7 cellular contexts compared by ENCODE assay signal in the genomic region with DNA sequence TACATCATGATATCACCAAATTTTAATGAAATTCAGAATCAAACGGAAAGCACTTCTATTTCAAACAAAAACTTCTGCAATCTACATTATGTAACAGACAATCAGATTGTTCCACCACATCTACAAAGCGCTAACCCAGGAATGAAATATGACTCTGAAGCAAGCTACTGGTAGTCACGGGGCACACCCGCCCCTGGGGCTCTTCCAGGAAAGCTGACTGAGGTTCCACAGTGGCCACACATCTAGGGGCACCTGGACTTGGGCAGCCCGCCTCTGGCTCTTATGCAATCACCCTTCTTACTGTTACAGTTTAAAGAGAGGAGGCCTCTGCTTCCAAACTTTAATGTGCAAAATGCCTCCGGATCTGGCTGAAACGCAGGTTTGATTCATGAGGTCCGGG. TPM values are rescaled to one million over a fixed set of nuclear protein-coding genes. Genes with fewer than 3 reads are reported as not detected.
DNase-seq lines count a peak whose midpoint lies in the region; ATAC-seq, FAIRE-seq and TF ChIP-seq lines count a peak whose summit lies in the region.

No MANE protein-coding gene starts in this region.

- H3K27me3 Mint-ChIP-seq in H9 (ENCODE audit: low read depth) = no peaks in the 10 kb centered on the region
- no peaks in the 10 kb centered on the region for H3K27me3 Mint-ChIP-seq in effector memory CD8-positive, alpha-beta T cell

- FAIRE-seq in RCC 7860 (lab: Jason Lieb, UNC) (peak; percentile 30), urothelium cell line (lab: Jason Lieb, UNC) (no peak)

- no peak for TF ChIP-seq CTCF in H9 (conservative IDR thresholded peaks at IDR 0.05)
- TF ChIP-seq CTCF in mucosa of descending colon (IDR thresholded peaks at IDR 0.05) = no peak

- H3K4me2 ChIP-seq in H9 (ENCODE audit: insufficient read depth, insufficient read length, low read length) = no peak overlapping the region

- H2AFZ ChIP-seq in H9 (ENCODE audit: low read length) = no peak overlapping the region

- peaks cover 7% of the 10 kb centered on the region for H3K79me1 ChIP-seq in H9 (ENCODE audit: insufficient read depth, low read depth, low read length, poor library complexity, severe bottlenecking)

- intact Hi-C loops in mucosa of descending colon (cut with DNase I, micrococcal nuclease) = no loop called here

- peaks cover 4% of the 10 kb centered on the region; the same call in 1 of the 2 replicates for H3K79me2 ChIP-seq in H9 (ENCODE audit: insufficient read depth, low read length)

- no peak overlapping the region for H3K23ac ChIP-seq in H9 (ENCODE audit: insufficient read length, low read depth, low read length)

- H3K27ac Mint-ChIP-seq in H9 = peak overlapping the region; percentile 12 to 84 (median 69); a peak in 5 of 7 replicates
- H3K27ac Mint-ChIP-seq in effector memory CD8-positive, alpha-beta T cell = peak overlapping the region; percentile 81 to 90

- no peak overlapping the region for H3K18ac ChIP-seq in H9 (ENCODE audit: insufficient read length, low read depth, low read length)

- no peak overlapping the region; the same call in 1 of the 2 replicates for H2BK15ac ChIP-seq in H9 (ENCODE audit: low read depth, low read length)

- no peak for DNase-seq in H9
- no peak for DNase-seq in RCC 7860 (ENCODE audit: low spot score)
- no peak for DNase-seq in effector memory CD8-positive, alpha-beta T cell
- peak; percentile 55 to 82 (median 69) for DNase-seq in mucosa of descending colon
- peak; percentile 77 for DNase-seq in urothelium cell line (ENCODE audit: low spot score)
- DNase-seq in COR-L47 (lab: John Stamatoyannopoulos, UW) = no peak
- no peak for DNase-seq in NCI-H446 (lab: John Stamatoyannopoulos, UW)

- no peak overlapping the region; a peak in 1 of 5 replicates for H3K4me3 Mint-ChIP-seq in H9
- H3K4me3 Mint-ChIP-seq in effector memory CD8-positive, alpha-beta T cell = peak overlapping the region; percentile 70 to 72

- no peak overlapping the region for H3K4me3 ChIP-seq in mucosa of descending colon

- no peak overlapping the region for H3K4ac ChIP-seq in H9 (ENCODE audit: low read depth, low read length)

- no peaks in the 10 kb centered on the region for H3K27me3 ChIP-seq in H9 (ENCODE audit: insufficient read depth, low read length)

- no peak overlapping the region for H3K14ac ChIP-seq in H9 (ENCODE audit: insufficient read depth, low read length)

- H3K4me1 Mint-ChIP-seq in H9 = peaks cover 13 to 26% of the 10 kb centered on the region in 2 experiments
- peaks cover 19 to 23% of the 10 kb centered on the region in 2 donors for H3K4me1 Mint-ChIP-seq in effector memory CD8-positive, alpha-beta T cell (ENCODE audit: low read depth in 2 of 2)

- no peak overlapping the region for H3K27ac ChIP-seq in H9 (ENCODE audit: insufficient read length, low read depth, low read length)

- peaks cover 4% of the 10 kb centered on the region for H3K36me3 ChIP-seq in mucosa of descending colon (ENCODE audit: low read depth)

- H3K23me2 ChIP-seq in H9 (ENCODE audit: insufficient read length, low read depth, low read length, poor library complexity, severe bottlenecking) = no peaks in the 10 kb centered on the region

- H2BK120ac ChIP-seq in H9 (ENCODE audit: low read depth, low read length, poor library complexity, severe bottlenecking) = no peak overlapping the region

- H4K91ac ChIP-seq in H9 (ENCODE audit: insufficient read length, low read depth, low read length) = no peak overlapping the region

- no peaks in the 10 kb centered on the region for H3K9me3 Mint-ChIP-seq in H9
- H3K9me3 Mint-ChIP-seq in effector memory CD8-positive, alpha-beta T cell = no peaks in the 10 kb centered on the region

- no peak overlapping the region for H2BK5ac ChIP-seq in H9 (ENCODE audit: insufficient read length, low read length)

- peaks cover 0 to under 1% (median 0%) of the 10 kb centered on the region in 3 experiments; a peak in 1 of 7 replicates for H3K36me3 Mint-ChIP-seq in H9 (ENCODE audit: insufficient read depth in 1 of 3, low read depth in 3 of 3)
- peaks cover under 1% of the 10 kb centered on the region for H3K36me3 Mint-ChIP-seq in effector memory CD8-positive, alpha-beta T cell (ENCODE audit: insufficient read depth)

- WGBS in H9 (ENCODE audit: extremely low coverage, insufficient read length, low lambda C conversion rate) = no CpG with 5 or more reads among the region's 8 CpGs

- H3T11ph ChIP-seq in H9 (ENCODE audit: low read length) = no peak overlapping the region

- no peak for ATAC-seq in effector memory CD8-positive, alpha-beta T cell (replicated peaks)
- ATAC-seq in mucosa of descending colon = peak; percentile 59

- no peaks in the 10 kb centered on the region for H4K20me1 ChIP-seq in H9 (ENCODE audit: control insufficient read depth, insufficient read depth, insufficient read length)

- H3K4me1 ChIP-seq in H9 (ENCODE audit: insufficient read depth, low read length) (peaks cover 3% of the 10 kb centered on the region; the same call in 1 of the 2 replicates), mucosa of descending colon (ENCODE audit: low read depth) (peaks cover 29% of the 10 kb centered on the region)

- no peak overlapping the region for H2BK12ac ChIP-seq in H9 (ENCODE audit: insufficient read length, low read depth, low read length)

- no peak overlapping the region for H2BK20ac ChIP-seq in H9 (ENCODE audit: low read depth, low read length, poor library complexity, severe bottlenecking)

- no peak overlapping the region for H4K8ac ChIP-seq in H9 (replicated peaks; ENCODE audit: insufficient read length, low read depth, low read length)

- H3K56ac ChIP-seq in H9 (ENCODE audit: insufficient read length, low read depth, low read length) = no peak overlapping the region

- H2AK5ac ChIP-seq in H9 (ENCODE audit: insufficient read length, low read length) = no peak overlapping the region

- H3K9me3 ChIP-seq in H9 (ENCODE audit: control insufficient read depth, low read depth, low read length) (no peaks in the 10 kb centered on the region), mucosa of descending colon (no peaks in the 10 kb centered on the region)

- no peak overlapping the region for H4K5ac ChIP-seq in H9 (ENCODE audit: insufficient read length, low read depth, low read length)

- no peak overlapping the region for H3K9ac ChIP-seq in H9 (ENCODE audit: extremely low read depth, insufficient read length, low read length)

RNA-seq across cellular contexts. Expression of a gene that starts 27.5 kb away (rescaled TPM):
- total RNA-seq in H9 (2021) = 27.6 and 27.7 TPM in 2 replicates
- 10 to 100 TPM; 30.3 to 36.4 (median 32.3) TPM for total RNA-seq in mucosa of descending colon

Comparison
In these comparisons a context has a peak if more than half of its experiments do, and no peak if none do; other contexts are left out.
1. DNase-seq: peak in mucosa of descending colon (3 of 3) and urothelium cell line (single experiment); none in H9 (single experiment), RCC 7860 (single experiment), effector memory CD8-positive, alpha-beta T cell (0 of 3), COR-L47 (single experiment) and NCI-H446 (0 of 2).
2. H3K4me3 Mint-ChIP-seq: peak in effector memory CD8-positive, alpha-beta T cell (2 of 2); none in H9 (0 of 2).